ENCODE assay signal across 1 cellular context in the genomic region with DNA sequence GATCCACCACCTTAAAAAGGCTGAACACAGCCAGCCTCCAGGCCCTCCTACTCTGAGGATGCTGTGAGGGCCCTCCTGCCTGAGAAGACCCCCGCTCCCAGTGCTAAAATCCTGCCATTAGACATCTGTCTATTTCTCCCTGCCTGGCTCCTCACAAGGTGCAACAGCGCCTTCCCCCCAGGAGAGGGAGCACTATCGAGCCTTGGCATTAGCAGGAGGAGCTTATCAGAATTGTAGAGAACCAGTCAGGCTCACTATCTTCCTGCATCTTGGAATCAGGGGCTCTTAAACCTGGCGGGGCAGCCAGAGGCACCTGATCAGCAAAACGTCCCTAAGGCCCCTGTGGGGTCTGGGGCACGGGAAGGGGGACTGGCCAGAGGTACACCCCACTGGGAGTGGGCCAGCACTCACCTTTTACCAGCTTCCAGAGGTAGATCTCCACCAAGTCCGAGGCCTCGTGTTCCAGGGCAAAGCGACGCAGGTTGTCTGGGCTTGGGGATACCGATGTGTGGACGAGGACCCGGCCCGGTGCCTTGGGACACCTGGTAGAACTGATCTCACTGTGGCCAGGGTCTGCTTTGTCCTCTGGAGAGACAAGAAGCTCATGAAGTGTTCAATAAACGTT.
TF ChIP-seq lines count a peak whose summit lies in the region.

No MANE protein-coding gene starts in this region.

TF ChIP-seq in K562, 482 proteins besides CTCF, POLR2A, EP300 and RAD21 (continued from another document):
- TF ChIP-seq, protein P1, sequence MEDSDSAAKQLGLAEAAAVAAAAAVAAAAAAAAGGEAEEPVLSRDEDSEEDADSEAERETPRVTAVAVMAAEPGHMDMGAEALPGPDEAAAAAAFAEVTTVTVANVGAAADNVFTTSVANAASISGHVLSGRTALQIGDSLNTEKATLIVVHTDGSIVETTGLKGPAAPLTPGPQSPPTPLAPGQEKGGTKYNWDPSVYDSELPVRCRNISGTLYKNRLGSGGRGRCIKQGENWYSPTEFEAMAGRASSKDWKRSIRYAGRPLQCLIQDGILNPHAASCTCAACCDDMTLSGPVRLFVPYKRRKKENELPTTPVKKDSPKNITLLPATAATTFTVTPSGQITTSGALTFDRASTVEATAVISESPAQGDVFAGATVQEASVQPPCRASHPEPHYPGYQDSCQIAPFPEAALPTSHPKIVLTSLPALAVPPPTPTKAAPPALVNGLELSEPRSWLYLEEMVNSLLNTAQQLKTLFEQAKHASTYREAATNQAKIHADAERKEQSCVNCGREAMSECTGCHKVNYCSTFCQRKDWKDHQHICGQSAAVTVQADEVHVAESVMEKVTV (CRISPR knock-in tag; IDR thresholded peaks at IDR 0.05) = peak; percentile 35; the same call in 1 of the 2 replicates
- TF ChIP-seq KLF16 (IDR thresholded peaks at IDR 0.05) (peak; percentile 46; the same call in 1 of the 2 replicates), POLR2H (tag; IDR thresholded peaks at IDR 0.05; ENCODE audit: low read depth) (no peak), TCF3 (CRISPR knock-in tag; IDR thresholded peaks at IDR 0.05) (peak; percentile 13; the same call in 1 of the 2 replicates), GATA2 (CRISPR knock-in tag; IDR thresholded peaks at IDR 0.05) (peak; percentile 31; the same call in 1 of the 2 replicates), CTBP1 (IDR thresholded peaks at IDR 0.05; ENCODE audit: borderline replicate concordance) (peak; percentile 59; the same call in 1 of the 2 replicates), MXI1 (IDR thresholded peaks at IDR 0.05; ENCODE audit: low read depth, low read length) (no peak), JUND (IDR thresholded peaks at IDR 0.05; ENCODE audit: borderline replicate concordance, low read depth, low read length) (0 out of 2 replicates have a peak, but pooled peaks have one; percentile 17), JUND (tag; IDR thresholded peaks at IDR 0.05; ENCODE audit: borderline replicate concordance, low read depth, low read length) (no peak; the same call in 2 of the 3 replicates), XRCC5 (IDR thresholded peaks at IDR 0.05; ENCODE audit: low read depth, low read length) (peak; percentile 54; the same call in 1 of the 2 replicates), TRIM24 (IDR thresholded peaks at IDR 0.05) (no peak), SMC3 (conservative IDR thresholded peaks at IDR 0.05; ENCODE audit: insufficient read depth, low read depth, low read length) (peak; percentile 81)
- TF ChIP-seq, protein P2, sequence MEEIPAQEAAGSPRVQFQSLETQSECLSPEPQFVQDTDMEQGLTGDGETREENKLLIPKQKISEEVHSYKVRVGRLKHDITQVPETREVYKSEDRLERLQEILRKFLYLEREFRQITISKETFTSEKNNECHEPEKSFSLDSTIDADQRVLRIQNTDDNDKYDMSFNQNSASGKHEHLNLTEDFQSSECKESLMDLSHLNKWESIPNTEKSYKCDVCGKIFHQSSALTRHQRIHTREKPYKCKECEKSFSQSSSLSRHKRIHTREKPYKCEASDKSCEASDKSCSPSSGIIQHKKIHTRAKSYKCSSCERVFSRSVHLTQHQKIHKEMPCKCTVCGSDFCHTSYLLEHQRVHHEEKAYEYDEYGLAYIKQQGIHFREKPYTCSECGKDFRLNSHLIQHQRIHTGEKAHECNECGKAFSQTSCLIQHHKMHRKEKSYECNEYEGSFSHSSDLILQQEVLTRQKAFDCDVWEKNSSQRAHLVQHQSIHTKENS (CRISPR knock-in tag; IDR thresholded peaks at IDR 0.05) = no peak
